ENCODE assay signal across 1 cellular context in the genomic region with DNA sequence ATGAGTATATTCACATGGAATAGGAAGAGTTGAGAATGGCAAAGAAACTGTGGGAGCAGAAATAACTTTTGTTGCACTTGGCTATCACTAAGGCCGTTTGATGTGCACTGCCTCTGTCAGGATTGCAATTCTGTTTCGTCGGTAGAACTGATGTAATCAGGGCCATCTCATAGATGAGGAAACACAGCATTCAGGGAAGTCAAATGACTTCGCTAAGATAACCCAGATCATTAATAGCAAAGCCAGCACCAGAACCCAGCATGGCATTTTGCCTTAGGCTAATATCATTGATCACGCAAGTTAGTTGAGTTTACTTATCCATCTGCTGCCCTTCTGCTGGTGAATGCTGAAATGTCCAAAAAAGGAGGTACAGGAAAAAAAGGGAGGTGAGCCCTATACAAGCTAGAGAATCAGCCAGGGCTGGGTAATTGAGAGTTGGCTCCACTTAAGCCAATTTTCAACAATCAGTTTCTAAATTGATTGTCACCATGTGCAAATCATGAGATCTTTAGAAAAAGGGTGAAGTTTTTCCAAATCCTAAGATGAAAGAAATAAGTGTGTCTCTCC.
A peak's percentile ranks its signal among the peaks of the same experiment; 100 is the strongest.
TF ChIP-seq lines count a peak whose summit lies in the region.

No MANE protein-coding gene starts in this region.

TF ChIP-seq in K562, 482 proteins besides CTCF, POLR2A, EP300 and RAD21 (continues in another document):
- TF ChIP-seq MEF2A (IDR thresholded peaks at IDR 0.05; ENCODE audit: control insufficient read depth, low read depth, low read length) (no peak), CHD7 (IDR thresholded peaks at IDR 0.05; ENCODE audit: low read depth, low read length) (no peak), TOE1 (IDR thresholded peaks at IDR 0.05; ENCODE audit: borderline replicate concordance) (no peak), TOE1 (CRISPR knock-in tag; IDR thresholded peaks at IDR 0.05; ENCODE audit: borderline replicate concordance, low read depth) (no peak), NR1H2 (CRISPR knock-in tag; IDR thresholded peaks at IDR 0.05) (no peak), ZNF589 (CRISPR knock-in tag; IDR thresholded peaks at IDR 0.05; ENCODE audit: low read depth) (peak; percentile 85), XRCC4 (IDR thresholded peaks at IDR 0.05; ENCODE audit: extremely low read depth, insufficient read depth, insufficient read length) (no peak), YY1 (IDR thresholded peaks at IDR 0.05; ENCODE audit: borderline replicate concordance in 1 of 3, control insufficient read depth in 1 of 3, extremely low read depth in 1 of 3, insufficient read depth in 3 of 3, insufficient read length in 1 of 3, insufficient replicate concordance in 2 of 3, low read depth in 1 of 3, low read length in 2 of 3) (no peak), FOXJ3 (CRISPR knock-in tag; IDR thresholded peaks at IDR 0.05) (no peak), FOXM1 (IDR thresholded peaks at IDR 0.05; ENCODE audit: low read depth) (no peak), FOXM1 (CRISPR knock-in tag; IDR thresholded peaks at IDR 0.05; ENCODE audit: low read depth) (no peak), ZFP1 (CRISPR knock-in tag; IDR thresholded peaks at IDR 0.05) (no peak), MBD1 (CRISPR knock-in tag; IDR thresholded peaks at IDR 0.05) (no peak)
- TF ChIP-seq, protein P1, sequence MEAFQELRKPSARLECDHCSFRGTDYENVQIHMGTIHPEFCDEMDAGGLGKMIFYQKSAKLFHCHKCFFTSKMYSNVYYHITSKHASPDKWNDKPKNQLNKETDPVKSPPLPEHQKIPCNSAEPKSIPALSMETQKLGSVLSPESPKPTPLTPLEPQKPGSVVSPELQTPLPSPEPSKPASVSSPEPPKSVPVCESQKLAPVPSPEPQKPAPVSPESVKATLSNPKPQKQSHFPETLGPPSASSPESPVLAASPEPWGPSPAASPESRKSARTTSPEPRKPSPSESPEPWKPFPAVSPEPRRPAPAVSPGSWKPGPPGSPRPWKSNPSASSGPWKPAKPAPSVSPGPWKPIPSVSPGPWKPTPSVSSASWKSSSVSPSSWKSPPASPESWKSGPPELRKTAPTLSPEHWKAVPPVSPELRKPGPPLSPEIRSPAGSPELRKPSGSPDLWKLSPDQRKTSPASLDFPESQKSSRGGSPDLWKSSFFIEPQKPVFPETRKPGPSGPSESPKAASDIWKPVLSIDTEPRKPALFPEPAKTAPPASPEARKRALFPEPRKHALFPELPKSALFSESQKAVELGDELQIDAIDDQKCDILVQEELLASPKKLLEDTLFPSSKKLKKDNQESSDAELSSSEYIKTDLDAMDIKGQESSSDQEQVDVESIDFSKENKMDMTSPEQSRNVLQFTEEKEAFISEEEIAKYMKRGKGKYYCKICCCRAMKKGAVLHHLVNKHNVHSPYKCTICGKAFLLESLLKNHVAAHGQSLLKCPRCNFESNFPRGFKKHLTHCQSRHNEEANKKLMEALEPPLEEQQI (IDR thresholded peaks at IDR 0.05) = no peak
- TF ChIP-seq, protein P2, sequence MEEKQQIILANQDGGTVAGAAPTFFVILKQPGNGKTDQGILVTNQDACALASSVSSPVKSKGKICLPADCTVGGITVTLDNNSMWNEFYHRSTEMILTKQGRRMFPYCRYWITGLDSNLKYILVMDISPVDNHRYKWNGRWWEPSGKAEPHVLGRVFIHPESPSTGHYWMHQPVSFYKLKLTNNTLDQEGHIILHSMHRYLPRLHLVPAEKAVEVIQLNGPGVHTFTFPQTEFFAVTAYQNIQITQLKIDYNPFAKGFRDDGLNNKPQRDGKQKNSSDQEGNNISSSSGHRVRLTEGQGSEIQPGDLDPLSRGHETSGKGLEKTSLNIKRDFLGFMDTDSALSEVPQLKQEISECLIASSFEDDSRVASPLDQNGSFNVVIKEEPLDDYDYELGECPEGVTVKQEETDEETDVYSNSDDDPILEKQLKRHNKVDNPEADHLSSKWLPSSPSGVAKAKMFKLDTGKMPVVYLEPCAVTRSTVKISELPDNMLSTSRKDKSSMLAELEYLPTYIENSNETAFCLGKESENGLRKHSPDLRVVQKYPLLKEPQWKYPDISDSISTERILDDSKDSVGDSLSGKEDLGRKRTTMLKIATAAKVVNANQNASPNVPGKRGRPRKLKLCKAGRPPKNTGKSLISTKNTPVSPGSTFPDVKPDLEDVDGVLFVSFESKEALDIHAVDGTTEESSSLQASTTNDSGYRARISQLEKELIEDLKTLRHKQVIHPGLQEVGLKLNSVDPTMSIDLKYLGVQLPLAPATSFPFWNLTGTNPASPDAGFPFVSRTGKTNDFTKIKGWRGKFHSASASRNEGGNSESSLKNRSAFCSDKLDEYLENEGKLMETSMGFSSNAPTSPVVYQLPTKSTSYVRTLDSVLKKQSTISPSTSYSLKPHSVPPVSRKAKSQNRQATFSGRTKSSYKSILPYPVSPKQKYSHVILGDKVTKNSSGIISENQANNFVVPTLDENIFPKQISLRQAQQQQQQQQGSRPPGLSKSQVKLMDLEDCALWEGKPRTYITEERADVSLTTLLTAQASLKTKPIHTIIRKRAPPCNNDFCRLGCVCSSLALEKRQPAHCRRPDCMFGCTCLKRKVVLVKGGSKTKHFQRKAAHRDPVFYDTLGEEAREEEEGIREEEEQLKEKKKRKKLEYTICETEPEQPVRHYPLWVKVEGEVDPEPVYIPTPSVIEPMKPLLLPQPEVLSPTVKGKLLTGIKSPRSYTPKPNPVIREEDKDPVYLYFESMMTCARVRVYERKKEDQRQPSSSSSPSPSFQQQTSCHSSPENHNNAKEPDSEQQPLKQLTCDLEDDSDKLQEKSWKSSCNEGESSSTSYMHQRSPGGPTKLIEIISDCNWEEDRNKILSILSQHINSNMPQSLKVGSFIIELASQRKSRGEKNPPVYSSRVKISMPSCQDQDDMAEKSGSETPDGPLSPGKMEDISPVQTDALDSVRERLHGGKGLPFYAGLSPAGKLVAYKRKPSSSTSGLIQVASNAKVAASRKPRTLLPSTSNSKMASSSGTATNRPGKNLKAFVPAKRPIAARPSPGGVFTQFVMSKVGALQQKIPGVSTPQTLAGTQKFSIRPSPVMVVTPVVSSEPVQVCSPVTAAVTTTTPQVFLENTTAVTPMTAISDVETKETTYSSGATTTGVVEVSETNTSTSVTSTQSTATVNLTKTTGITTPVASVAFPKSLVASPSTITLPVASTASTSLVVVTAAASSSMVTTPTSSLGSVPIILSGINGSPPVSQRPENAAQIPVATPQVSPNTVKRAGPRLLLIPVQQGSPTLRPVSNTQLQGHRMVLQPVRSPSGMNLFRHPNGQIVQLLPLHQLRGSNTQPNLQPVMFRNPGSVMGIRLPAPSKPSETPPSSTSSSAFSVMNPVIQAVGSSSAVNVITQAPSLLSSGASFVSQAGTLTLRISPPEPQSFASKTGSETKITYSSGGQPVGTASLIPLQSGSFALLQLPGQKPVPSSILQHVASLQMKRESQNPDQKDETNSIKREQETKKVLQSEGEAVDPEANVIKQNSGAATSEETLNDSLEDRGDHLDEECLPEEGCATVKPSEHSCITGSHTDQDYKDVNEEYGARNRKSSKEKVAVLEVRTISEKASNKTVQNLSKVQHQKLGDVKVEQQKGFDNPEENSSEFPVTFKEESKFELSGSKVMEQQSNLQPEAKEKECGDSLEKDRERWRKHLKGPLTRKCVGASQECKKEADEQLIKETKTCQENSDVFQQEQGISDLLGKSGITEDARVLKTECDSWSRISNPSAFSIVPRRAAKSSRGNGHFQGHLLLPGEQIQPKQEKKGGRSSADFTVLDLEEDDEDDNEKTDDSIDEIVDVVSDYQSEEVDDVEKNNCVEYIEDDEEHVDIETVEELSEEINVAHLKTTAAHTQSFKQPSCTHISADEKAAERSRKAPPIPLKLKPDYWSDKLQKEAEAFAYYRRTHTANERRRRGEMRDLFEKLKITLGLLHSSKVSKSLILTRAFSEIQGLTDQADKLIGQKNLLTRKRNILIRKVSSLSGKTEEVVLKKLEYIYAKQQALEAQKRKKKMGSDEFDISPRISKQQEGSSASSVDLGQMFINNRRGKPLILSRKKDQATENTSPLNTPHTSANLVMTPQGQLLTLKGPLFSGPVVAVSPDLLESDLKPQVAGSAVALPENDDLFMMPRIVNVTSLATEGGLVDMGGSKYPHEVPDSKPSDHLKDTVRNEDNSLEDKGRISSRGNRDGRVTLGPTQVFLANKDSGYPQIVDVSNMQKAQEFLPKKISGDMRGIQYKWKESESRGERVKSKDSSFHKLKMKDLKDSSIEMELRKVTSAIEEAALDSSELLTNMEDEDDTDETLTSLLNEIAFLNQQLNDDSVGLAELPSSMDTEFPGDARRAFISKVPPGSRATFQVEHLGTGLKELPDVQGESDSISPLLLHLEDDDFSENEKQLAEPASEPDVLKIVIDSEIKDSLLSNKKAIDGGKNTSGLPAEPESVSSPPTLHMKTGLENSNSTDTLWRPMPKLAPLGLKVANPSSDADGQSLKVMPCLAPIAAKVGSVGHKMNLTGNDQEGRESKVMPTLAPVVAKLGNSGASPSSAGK (IDR thresholded peaks at IDR 0.05) = no peak
